15 cellular contexts compared by ENCODE assay signal in the genomic region with DNA sequence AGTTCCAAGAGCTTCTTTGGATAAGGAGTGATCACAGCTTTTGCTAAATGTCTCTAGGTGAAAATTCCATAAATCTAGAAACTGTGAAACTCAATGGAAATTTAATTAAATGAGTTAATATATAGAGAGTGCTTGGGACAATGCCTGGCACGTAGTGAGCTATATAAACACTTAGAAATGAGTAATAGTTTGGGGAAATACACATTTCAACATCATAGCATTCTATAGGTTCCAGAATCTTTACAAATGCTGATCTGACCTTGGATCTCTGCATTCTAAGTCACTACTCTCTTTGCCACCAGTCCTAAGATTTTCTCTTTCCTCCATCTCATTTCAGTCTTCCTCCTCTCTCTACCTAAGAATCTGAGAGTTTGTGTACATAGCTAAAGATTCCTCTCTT.
A peak's percentile ranks its signal among the peaks of the same experiment; 100 is the strongest.
DNase-seq lines count a peak whose midpoint lies in the region; ATAC-seq, FAIRE-seq and TF ChIP-seq lines count a peak whose summit lies in the region.
"Had no signal": no experiment of that assay in that cellular context is flagged by ENCODE, and none has a peak within 500 bp of the region (broad histone marks: within the 10 kb centered on the region; RNA-seq: fewer than 3 reads in every experiment).

No MANE protein-coding gene starts in this region.

- H3K4me1 ChIP-seq in Panc1 (ENCODE audit: control insufficient read depth, insufficient read depth, low read length) = peaks cover 17% of the 10 kb centered on the region
- H3K4me1 ChIP-seq in H1 (replicated peaks in 1 of 4; ENCODE audit: control insufficient read depth in 3 of 4, insufficient read depth in 4 of 4, low read length in 3 of 4) = no peaks in the 10 kb centered on the region
- H3K4me1 ChIP-seq in keratinocyte (ENCODE audit: control insufficient read depth, extremely low read depth, insufficient read depth, low read length) = peaks cover 23% of the 10 kb centered on the region
- peaks cover 18% of the 10 kb centered on the region for H3K4me1 ChIP-seq in osteoblast (ENCODE audit: insufficient read depth, low read length)
- H3K4me1 ChIP-seq: Peyer's patch had no signal

- no peak overlapping the region for H3K23ac ChIP-seq in H1 (ENCODE audit: insufficient read length)

- dilution Hi-C loops in keratinocyte (cut with MboI; ENCODE audit: extremely low pct_ligation_motif_present, low sequenced_read_pairs) = no loop called here

- H2AK5ac ChIP-seq in H1 (ENCODE audit: low read depth, low read length) = no peak overlapping the region

- H3K27me3 Mint-ChIP-seq in WTC11 (ENCODE audit: low read depth) = no peaks in the 10 kb centered on the region; the same call in 1 of the 2 replicates

- H3K79me2 ChIP-seq in H1 (ENCODE audit: control insufficient read depth in 1 of 2, insufficient read depth in 2 of 2, low read length in 2 of 2) = no peaks in the 10 kb centered on the region
- no peaks in the 10 kb centered on the region for H3K79me2 ChIP-seq in keratinocyte (ENCODE audit: control insufficient read depth, insufficient read depth, low read length)
- H3K79me2 ChIP-seq in osteoblast (ENCODE audit: insufficient read depth, low read length) = no peaks in the 10 kb centered on the region

- no peak overlapping the region for H4K91ac ChIP-seq in H1 (replicated peaks; ENCODE audit: insufficient read length, low read length)

- no peak overlapping the region for H4K5ac ChIP-seq in H1 (ENCODE audit: insufficient read length, low read depth, low read length)

- no peak overlapping the region for H3K4me2 ChIP-seq in H1 (ENCODE audit: insufficient read depth in 1 of 2, low read depth in 2 of 2, low read length in 2 of 2)
- H3K4me2 ChIP-seq in keratinocyte (ENCODE audit: control insufficient read depth, extremely low read depth, insufficient read depth, low read depth, low read length) = peak overlapping the region; percentile 52
- H3K4me2 ChIP-seq in osteoblast (ENCODE audit: insufficient read depth, low read length) = no peak overlapping the region

- no peaks in the 10 kb centered on the region for H3K9me1 ChIP-seq in keratinocyte (ENCODE audit: control insufficient read depth, extremely low read depth, insufficient read depth, low read length)

- H3K9ac ChIP-seq in H1 (replicated peaks in 1 of 4; ENCODE audit: extremely low read depth in 1 of 4, low read depth in 3 of 4, low read length in 3 of 4) (no peak overlapping the region), keratinocyte (ENCODE audit: control insufficient read depth, extremely low read depth, insufficient read depth, low read length) (no peak overlapping the region)

- BruUV-seq in Panc1 (replicated peaks; lab: Mats Ljungman, UMichigan) = no TSS peak

- no peak overlapping the region for H2BK120ac ChIP-seq in H1 (replicated peaks; ENCODE audit: low read depth, low read length)

- no peaks in the 10 kb centered on the region for H4K20me1 ChIP-seq in H1 (replicated peaks in 1 of 2; ENCODE audit: control insufficient read depth in 1 of 2, insufficient read depth in 2 of 2, low read length in 2 of 2)
- no peaks in the 10 kb centered on the region for H4K20me1 ChIP-seq in keratinocyte (ENCODE audit: control insufficient read depth, extremely low read depth, insufficient read depth, low read length)
- H4K20me1 ChIP-seq in osteoblast (ENCODE audit: insufficient read depth, low read length) = no peaks in the 10 kb centered on the region

- TF ChIP-seq CTCF in Panc1 (IDR thresholded peaks at IDR 0.05) (no peak), H1 (IDR thresholded peaks at IDR 0.05; ENCODE audit: control extremely low read depth in 1 of 3, insufficient read depth in 1 of 3, low read depth in 1 of 3, low read length in 3 of 3) (no peak), keratinocyte (optimal IDR thresholded peaks at IDR 0.05 in 1 of 3, IDR thresholded peaks at IDR 0.05 in 1 of 3, conservative IDR thresholded peaks at IDR 0.05 in 1 of 3; ENCODE audit: extremely low read depth in 1 of 3, insufficient read depth in 2 of 3, low read length in 3 of 3) (no peak), WTC11 (IDR thresholded peaks at IDR 0.05) (no peak), osteoblast (IDR thresholded peaks at IDR 0.05; ENCODE audit: extremely low read depth, low read depth, low read length) (no peak)

- H3K14ac ChIP-seq in H1 (ENCODE audit: insufficient read length) = no peak overlapping the region

- H2AFZ ChIP-seq in H1 (ENCODE audit: low read length) = 0 out of 2 replicates have a peak overlapping the region, but pooled peaks have one; percentile 37
- no peak overlapping the region for H2AFZ ChIP-seq in keratinocyte (ENCODE audit: control insufficient read depth, low read length)
- no peak overlapping the region for H2AFZ ChIP-seq in osteoblast (ENCODE audit: low read length)

- H2BK5ac ChIP-seq in H1 (ENCODE audit: low read depth, low read length) = no peak overlapping the region

- WGBS in H1 (ENCODE audit: extremely low coverage in 1 of 2, insufficient coverage in 1 of 2, insufficient read length in 1 of 2, insufficient replicate concordance in 2 of 2, low coverage in 1 of 2, low lambda C conversion rate in 2 of 2, missing lambda C conversion rate in 1 of 2), 2 experiments = 82% methylated on average over 1 of the region's 1 CpG; no CpG with 5 or more reads in 1 of the 2 experiments

- 0 out of 2 replicates have a peak, but pooled peaks cover 3% of the 10 kb centered on the region for H3K9me3 Mint-ChIP-seq in WTC11

- H3K79me1 ChIP-seq in H1 (ENCODE audit: low read depth, low read length) = no peaks in the 10 kb centered on the region

- H3K9me3 ChIP-seq in Panc1 (ENCODE audit: control insufficient read depth, insufficient read depth, low read depth, low read length) = no peaks in the 10 kb centered on the region
- no peaks in the 10 kb centered on the region for H3K9me3 ChIP-seq in H1 (ENCODE audit: insufficient read depth in 2 of 2, low read depth in 1 of 2, low read length in 1 of 2)
- H3K9me3 ChIP-seq in keratinocyte (ENCODE audit: control insufficient read depth, low read depth, low read length) = no peaks in the 10 kb centered on the region
- no peaks in the 10 kb centered on the region for H3K9me3 ChIP-seq in osteoblast (ENCODE audit: low read depth, low read length)
- H3K9me3 ChIP-seq: Peyer's patch had no signal

- no peaks in the 10 kb centered on the region for H3K23me2 ChIP-seq in H1 (ENCODE audit: low read depth, low read length)

- H2BK15ac ChIP-seq in H1 (ENCODE audit: low read length) = no peak overlapping the region

- no peak for FAIRE-seq in H1 (lab: Jason Lieb, UNC)
- FAIRE-seq in keratinocyte (lab: Jason Lieb, UNC) = no peak
- FAIRE-seq: H54, HTR-8/SVneo had no signal

- no peak overlapping the region for H3K4me3 ChIP-seq in Panc1 (ENCODE audit: low read depth in 2 of 2, low read length in 2 of 2)
- H3K4me3 ChIP-seq in H1 (ENCODE audit: extremely low read depth in 1 of 4, insufficient read depth in 2 of 4, low read depth in 3 of 4, low read length in 4 of 4) = no peak overlapping the region
- H3K4me3 ChIP-seq in keratinocyte (ENCODE audit: control insufficient read depth in 2 of 3, extremely low read depth in 1 of 3, insufficient read depth in 2 of 3, low read depth in 1 of 3, low read length in 3 of 3) = no peak overlapping the region
- H3K4me3 ChIP-seq in osteoblast (ENCODE audit: insufficient read depth, low read length) = no peak overlapping the region
- H3K4me3 ChIP-seq: Peyer's patch had no signal

- no peak overlapping the region for H3K56ac ChIP-seq in H1 (replicated peaks; ENCODE audit: insufficient read length, low read depth, low read length)

- H3K27ac Mint-ChIP-seq in WTC11 = no peak overlapping the region

- POLR2A ChIA-PET in Panc1 (lab: Charles Lee) (interaction anchor here (1.0 kb wide), 1 partner anchor 9 kb away, joined by 3 read pairs; no protein-coding TSS in a partner anchor), H1 (lab: Charles Lee; ENCODE audit: partially characterized antibody) (no interaction called here), WTC11 (lab: Charles Lee) (no interaction called here)

- no peaks in the 10 kb centered on the region for H3K36me3 Mint-ChIP-seq in WTC11

- H3K4me1 Mint-ChIP-seq in WTC11 = 0 out of 2 replicates have a peak, but pooled peaks cover 4% of the 10 kb centered on the region

- no peaks in the 10 kb centered on the region for H3K36me3 ChIP-seq in Panc1 (ENCODE audit: control insufficient read depth, insufficient read depth, low read length)
- H3K36me3 ChIP-seq in H1 (ENCODE audit: control insufficient read depth in 2 of 4, insufficient read depth in 4 of 4, low read length in 3 of 4) = no peaks in the 10 kb centered on the region
- H3K36me3 ChIP-seq in keratinocyte (ENCODE audit: control insufficient read depth in 2 of 2, extremely low read depth in 1 of 2, insufficient read depth in 2 of 2, low read length in 2 of 2) = no peaks in the 10 kb centered on the region
- no peaks in the 10 kb centered on the region for H3K36me3 ChIP-seq in osteoblast (ENCODE audit: insufficient read depth, low read length)
- H3K36me3 ChIP-seq: Peyer's patch had no signal

- H3K27me3 ChIP-seq in Panc1 (ENCODE audit: control insufficient read depth, insufficient read depth, low read length) = no peaks in the 10 kb centered on the region
- peaks cover 0 to under 1% (median 0%) of the 10 kb centered on the region in 4 experiments; a peak in 1 of 7 replicates for H3K27me3 ChIP-seq in H1 (replicated peaks in 1 of 4; ENCODE audit: control insufficient read depth in 3 of 4, extremely low read depth in 1 of 4, insufficient read depth in 3 of 4, low read length in 3 of 4)
- peaks cover 20% of the 10 kb centered on the region for H3K27me3 ChIP-seq in keratinocyte (ENCODE audit: control insufficient read depth, extremely low read depth, insufficient read depth, low read length)
- H3K27me3 ChIP-seq in osteoblast (ENCODE audit: insufficient read depth, low read length) = peaks cover 4% of the 10 kb centered on the region
- H3K27me3 ChIP-seq: Peyer's patch had no signal

- H3K4me3 Mint-ChIP-seq in WTC11 = no peak overlapping the region

- DNase-seq in ELR (ENCODE audit: low read depth) (peak; percentile 70), Panc1 (ENCODE audit: low read depth, low spot score) (no peak), H1 (ENCODE audit: low read depth in 1 of 2, low spot score in 2 of 2) (no peak), keratinocyte (ENCODE audit: low read depth, low spot score) (no peak), NCI-H2171 treated with DMSO at 0.1 percent for 48 hours (lab: John Stamatoyannopoulos, UW) (no peak), ureter (ENCODE audit: low spot score) (no peak), WTC11 (ENCODE audit: low spot score) (no peak), osteoblast (ENCODE audit: insufficient read length, low spot score, missing footprints) (no peak)
- DNase-seq: NCI-H187 treated with DMSO at 0.1 percent for 48 hours, NCI-H774, Peyer's patch, SIG-M5 had no signal

- intact Hi-C loops in Panc1 (cut with micrococcal nuclease; ENCODE audit: unreplicated experiment) = no loop called here

- H4K8ac ChIP-seq in H1 (ENCODE audit: extremely low read depth, insufficient read depth, low read length) = no peak overlapping the region

- no peak for TF ChIP-seq EP300 in H1 (IDR thresholded peaks at IDR 0.05; ENCODE audit: borderline replicate concordance in 1 of 2, low read depth in 2 of 2, low read length in 2 of 2)

- no peak overlapping the region for H3K4ac ChIP-seq in H1 (replicated peaks; ENCODE audit: insufficient read length, low read depth, low read length)

- ATAC-seq in Panc1 (0 out of 2 replicates have a peak, but pooled peaks have one; percentile 31), WTC11 (no peak)

- no peak for TF ChIP-seq POLR2A in H1 (IDR thresholded peaks at IDR 0.05; ENCODE audit: control extremely low read depth in 1 of 2, low read depth in 2 of 2, low read length in 2 of 2)

- no peak for TF ChIP-seq RAD21 in H1 (IDR thresholded peaks at IDR 0.05 in 1 of 2, conservative IDR thresholded peaks at IDR 0.05 in 1 of 2; ENCODE audit: low read depth in 2 of 2, low read length in 2 of 2)

- H3K27ac ChIP-seq in Panc1 (ENCODE audit: low read length) (no peak overlapping the region), H1 (ENCODE audit: low read depth, low read length) (no peak overlapping the region), keratinocyte (ENCODE audit: control insufficient read depth, insufficient read depth, low read length) (no peak overlapping the region), osteoblast (ENCODE audit: low read depth, low read length) (no peak overlapping the region)
- H3K27ac ChIP-seq: C4-2B, Peyer's patch had no signal

- H2BK12ac ChIP-seq in H1 (ENCODE audit: low read depth, low read length) = no peak overlapping the region

- no peak overlapping the region for H2BK20ac ChIP-seq in H1 (ENCODE audit: low read length)

- H3K18ac ChIP-seq in H1 (ENCODE audit: extremely low read depth, low read length) = no peak overlapping the region

- in situ Hi-C loops in Panc1 (cut with HindIII; ENCODE audit: low pct_unique_long_range_greater_than_20kb, low sequenced_read_pairs) = no loop called here

- CTCF ChIA-PET in Panc1 (lab: Charles Lee) = no interaction called here
- CTCF ChIA-PET in H1 (lab: Charles Lee; ENCODE audit: partially characterized antibody) = interaction anchor here (0.9 to 1.9 kb wide), 3 partner anchors 13 to 244 kb away, joined by 3 to 5 read pairs (median 4); no protein-coding TSS in a partner anchor
- CTCF ChIA-PET in WTC11 (lab: Charles Lee) = interaction anchor here (0.9 to 2.0 kb wide), 2 partner anchors 135 to 244 kb away, joined by 3 to 6 read pairs; no protein-coding TSS in a partner anchor
